In the genomic region with DNA sequence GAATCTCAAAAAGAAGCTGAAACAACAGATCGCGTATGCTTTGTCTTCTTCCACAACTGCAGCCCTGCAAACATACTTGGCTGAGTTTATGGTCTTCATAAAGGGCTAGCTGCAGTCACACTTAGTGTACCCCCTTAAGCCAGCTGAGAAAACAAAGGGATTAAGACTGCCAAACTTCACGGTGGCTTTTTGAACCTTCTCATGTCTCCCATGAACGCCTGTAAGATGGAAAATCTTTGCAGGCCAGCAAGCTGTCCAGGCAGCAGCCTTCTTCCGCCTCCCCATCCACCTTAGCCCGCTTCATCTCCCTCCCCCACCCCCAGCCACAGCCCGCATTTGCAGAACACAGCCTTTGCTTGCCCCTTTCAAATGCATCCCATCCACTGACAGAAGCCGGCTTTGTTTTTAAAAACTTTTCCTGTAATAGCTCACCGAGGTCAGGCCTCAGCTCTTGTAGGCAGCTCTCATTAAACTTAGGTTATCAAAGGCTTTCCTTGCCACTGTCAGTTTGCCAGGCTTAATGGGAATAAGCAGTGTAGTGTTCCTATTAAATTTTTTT, we compare ENCODE assay signal across 1 cellular context.
A peak's percentile ranks its signal among the peaks of the same experiment; 100 is the strongest.
TF ChIP-seq lines count a peak whose summit lies in the region.

No MANE protein-coding gene starts in this region.

TF ChIP-seq in H1, 55 proteins besides CTCF, POLR2A, EP300 and RAD21:
- no peak for TF ChIP-seq ZNF274 (IDR thresholded peaks at IDR 0.05; ENCODE audit: borderline replicate concordance, extremely low read depth, low read length)
- TF ChIP-seq TEAD4 (IDR thresholded peaks at IDR 0.05; ENCODE audit: low read depth, low read length) = no peak
- no peak for TF ChIP-seq EGR1 (IDR thresholded peaks at IDR 0.05; ENCODE audit: borderline replicate concordance, low read depth, low read length)
- TF ChIP-seq SP1 (IDR thresholded peaks at IDR 0.05; ENCODE audit: low read depth, low read length) = peak; percentile 47; the same call in 1 of the 2 replicates
- no peak for TF ChIP-seq MAFK (IDR thresholded peaks at IDR 0.05; ENCODE audit: low read depth, low read length)
- TF ChIP-seq CHD1 (IDR thresholded peaks at IDR 0.05; ENCODE audit: low read depth, low read length) = no peak
- no peak for TF ChIP-seq TCF12 (IDR thresholded peaks at IDR 0.05; ENCODE audit: low read depth, low read length)
- 0 out of 4 replicates have a peak, but pooled peaks of 1 of the 2 experiments have one; percentile 26 for TF ChIP-seq SIN3A (conservative IDR thresholded peaks at IDR 0.05 in 1 of 2, IDR thresholded peaks at IDR 0.05 in 1 of 2; ENCODE audit: low read depth in 1 of 2, low read length in 2 of 2)
- no peak for TF ChIP-seq PHF8 (conservative IDR thresholded peaks at IDR 0.05; ENCODE audit: low read depth, low read length)
- peak; percentile 47 for TF ChIP-seq NANOG (IDR thresholded peaks at IDR 0.05; ENCODE audit: insufficient read depth, low read depth, low read length, poor library complexity, severe bottlenecking)
- TF ChIP-seq GABPA (IDR thresholded peaks at IDR 0.05; ENCODE audit: borderline replicate concordance, insufficient read depth, low read length) = no peak
- TF ChIP-seq CBX8 (IDR thresholded peaks at IDR 0.05; ENCODE audit: borderline replicate concordance, low read depth, low read length) = no peak
- TF ChIP-seq MAX (IDR thresholded peaks at IDR 0.05) = 0 out of 2 replicates have a peak, but pooled peaks have one; percentile 10
- peak; percentile 19 for TF ChIP-seq ASH2L (IDR thresholded peaks at IDR 0.05; ENCODE audit: low read length)
- TF ChIP-seq HDAC2 (IDR thresholded peaks at IDR 0.05; ENCODE audit: borderline replicate concordance in 1 of 2, low read depth in 2 of 2, low read length in 2 of 2) = no peak
- TF ChIP-seq POU5F1 (IDR thresholded peaks at IDR 0.05; ENCODE audit: low read depth, low read length) = peak; percentile 15; the same call in 1 of the 2 replicates
- TF ChIP-seq CBX5 (IDR thresholded peaks at IDR 0.05; ENCODE audit: low read depth, low read length) = no peak
- TF ChIP-seq BCL11A (IDR thresholded peaks at IDR 0.05; ENCODE audit: low read depth in 2 of 2, low read length in 2 of 2) = no peak
